Comparison of ENCODE assay signal across 10 cellular contexts in genomic region chr3:17810759-17811158, GRCh38.
DNase-seq lines count a peak whose midpoint lies in the region; TF ChIP-seq lines count a peak whose summit lies in the region.
"Had no signal": no experiment of that assay in that cellular context is flagged by ENCODE, and none has a peak within 500 bp of the region (broad histone marks: within the 10 kb centered on the region; RNA-seq: fewer than 3 reads in every experiment).

No MANE protein-coding gene starts in this region.

- no peaks in the 10 kb centered on the region for H3K27me3 ChIP-seq in CD4-positive, alpha-beta memory T cell (ENCODE audit: insufficient read depth, low read length)

- TF ChIP-seq CTCF in choroid plexus epithelial cell (conservative IDR thresholded peaks at IDR 0.05; ENCODE audit: low read depth, low read length): peak; percentile 32
- peak; percentile 35 for TF ChIP-seq CTCF in osteocyte (IDR thresholded peaks at IDR 0.05)

- H3K4me1 Mint-ChIP-seq in osteocyte (ENCODE audit: unreplicated experiment): peaks cover 7% of the 10 kb centered on the region
- peaks cover 5 to 27% (median 7%) of the 10 kb centered on the region in 4 donors for H3K4me1 Mint-ChIP-seq in CD4-positive, alpha-beta memory T cell

- H3K4me3 ChIP-seq in choroid plexus epithelial cell (ENCODE audit: low read depth, low read length): no peak overlapping the region
- H3K4me3 ChIP-seq in CD4-positive, alpha-beta memory T cell (ENCODE audit: low read length in 2 of 2): no peak overlapping the region

- CTCF ChIA-PET in CD4-positive, alpha-beta memory T cell (lab: Charles Lee; ENCODE audit: partially characterized antibody): interaction anchor here (0.8 kb wide), 1 partner anchor 9 kb away, joined by 3 read pairs; no protein-coding TSS in a partner anchor

- in situ Hi-C loops in KBM-7 (cut with MboI; ENCODE audit: low pct_unique_long_range_greater_than_20kb, low sequenced_read_pairs): no loop called here

- no peaks in the 10 kb centered on the region for H3K27me3 Mint-ChIP-seq in osteocyte (ENCODE audit: unreplicated experiment)
- peaks cover 8 to 15% of the 10 kb centered on the region in 2 donors for H3K27me3 Mint-ChIP-seq in CD4-positive, alpha-beta memory T cell

- no peak overlapping the region for H3K4me3 Mint-ChIP-seq in osteocyte (ENCODE audit: unreplicated experiment)
- peak overlapping the region in 2 of 8 donors; percentile 9 to 22 for H3K4me3 Mint-ChIP-seq in CD4-positive, alpha-beta memory T cell
- H3K4me3 Mint-ChIP-seq: activated T-cell treated with anti-CD3 and anti-CD28 coated beads, Interleukin-2, amount 50 U/mL, for 72 hours had no signal

- POLR2A ChIA-PET in CD4-positive, alpha-beta memory T cell (lab: Charles Lee; ENCODE audit: partially characterized antibody): no interaction called here

- no peaks in the 10 kb centered on the region for H3K36me3 Mint-ChIP-seq in osteocyte (ENCODE audit: unreplicated experiment)
- no peaks in the 10 kb centered on the region for H3K36me3 Mint-ChIP-seq in CD4-positive, alpha-beta memory T cell

- no peak overlapping the region for H3K27ac Mint-ChIP-seq in osteocyte (ENCODE audit: unreplicated experiment)
- peak overlapping the region in 1 of 7 donors; percentile 14 for H3K27ac Mint-ChIP-seq in CD4-positive, alpha-beta memory T cell
- H3K27ac Mint-ChIP-seq: activated T-cell treated with anti-CD3 and anti-CD28 coated beads, Interleukin-2, amount 50 U/mL, for 72 hours had no signal

- H3K4me1 ChIP-seq in CD4-positive, alpha-beta memory T cell (ENCODE audit: insufficient read depth, low read length): no peaks in the 10 kb centered on the region

- intact Hi-C loops in CD4-positive, alpha-beta memory T cell (cut with micrococcal nuclease): no loop called here

- H3K27ac ChIP-seq in CD4-positive, alpha-beta memory T cell (ENCODE audit: low read depth, low read length): no peak overlapping the region

- H3K9me3 Mint-ChIP-seq in osteocyte (ENCODE audit: unreplicated experiment): peaks cover 6% of the 10 kb centered on the region
- peaks cover 0 to 4% (median 0%) of the 10 kb centered on the region in 8 donors for H3K9me3 Mint-ChIP-seq in CD4-positive, alpha-beta memory T cell
- H3K9me3 Mint-ChIP-seq: activated T-cell treated with anti-CD3 and anti-CD28 coated beads, Interleukin-2, amount 50 U/mL, for 72 hours had no signal

- H3K36me3 ChIP-seq in CD4-positive, alpha-beta memory T cell (ENCODE audit: insufficient read depth, low read length): no peaks in the 10 kb centered on the region

- no peaks in the 10 kb centered on the region for H3K9me3 ChIP-seq in CD4-positive, alpha-beta memory T cell (ENCODE audit: control insufficient read depth in 1 of 2, low read length in 2 of 2)

- DNase-seq in GM03348 (ENCODE audit: low spot score): peak; percentile 49
- DNase-seq in KBM-7: peak; percentile 8
- DNase-seq in choroid plexus epithelial cell (ENCODE audit: low read depth): no peak
- DNase-seq in osteocyte (ENCODE audit: extremely low spot score, unreplicated experiment): no peak
- no peak for DNase-seq in central memory CD4-positive, alpha-beta T cell
- no peak for DNase-seq in occipital lobe (lab: John Stamatoyannopoulos, UW)
- DNase-seq in CD4-positive, alpha-beta memory T cell: no peak
- DNase-seq: activated T-cell treated with anti-CD3 and anti-CD28 coated beads, Interleukin-2, amount 50 U/mL, for 72 hours; effector memory CD4-positive, alpha-beta T cell; NCI-H1092 treated with DMSO at 0.1 percent for 48 hours had no signal

Comparison
In these comparisons a context has a peak if more than half of its experiments do, and no peak if none do; other contexts are left out.
1. DNase-seq: peak in GM03348 (single experiment) and KBM-7 (single experiment); none in choroid plexus epithelial cell (single experiment), osteocyte (single experiment), central memory CD4-positive, alpha-beta T cell (single experiment), occipital lobe (single experiment) and CD4-positive, alpha-beta memory T cell (0 of 5).